13 cellular contexts compared by ENCODE assay signal in genomic region chr17:79506150-79506870, GRCh38.
DNase-seq lines count a peak whose midpoint lies in the region.
"Had no signal": no experiment of that assay in that cellular context is flagged by ENCODE, and none has a peak within 500 bp of the region (broad histone marks: within the 10 kb centered on the region; RNA-seq: fewer than 3 reads in every experiment).

No MANE protein-coding gene starts in this region.

- H2BK5ac ChIP-seq in mesenchymal stem cell (ENCODE audit: low read depth, low read length, poor library complexity, severe bottlenecking): no peak overlapping the region
- peak overlapping the region; percentile 11 for H2BK5ac ChIP-seq in neuronal stem cell (ENCODE audit: low read length)
- H2BK5ac ChIP-seq in trophoblast cell (ENCODE audit: low read depth, low read length, poor library complexity): no peak overlapping the region

- H3K4me3 ChIP-seq in mesenchymal stem cell (ENCODE audit: insufficient read depth in 1 of 2, low read depth in 1 of 2, low read length in 2 of 2) (no peak overlapping the region), neuronal stem cell (ENCODE audit: low read length in 2 of 2) (no peak overlapping the region), trophoblast cell (ENCODE audit: low read depth, low read length) (no peak overlapping the region)
- H3K4me3 ChIP-seq: GM23248 had no signal

- no peak overlapping the region for H3K27ac ChIP-seq in mesenchymal stem cell (ENCODE audit: low read length, poor library complexity, severe bottlenecking)
- no peak overlapping the region for H3K27ac ChIP-seq in neuronal stem cell (replicated peaks; ENCODE audit: low read length)
- H3K27ac ChIP-seq in trophoblast cell (ENCODE audit: low read depth, low read length): no peak overlapping the region
- H3K27ac ChIP-seq: GM23248 had no signal

- no peak overlapping the region for H2BK12ac ChIP-seq in mesenchymal stem cell (ENCODE audit: low read length in 2 of 2)
- no peak overlapping the region for H2BK12ac ChIP-seq in neuronal stem cell (ENCODE audit: low read length)
- no peak overlapping the region for H2BK12ac ChIP-seq in trophoblast cell (ENCODE audit: low read length)

- H3K14ac ChIP-seq in mesenchymal stem cell (ENCODE audit: low read length in 2 of 2) (no peak overlapping the region), neuronal stem cell (ENCODE audit: low read length) (no peak overlapping the region), trophoblast cell (ENCODE audit: low read length) (no peak overlapping the region)

- H3K4me1 ChIP-seq in mesenchymal stem cell (ENCODE audit: control insufficient read depth, insufficient read depth, low read depth, low read length) (peaks cover 1% of the 10 kb centered on the region), neuronal stem cell (ENCODE audit: control insufficient read depth in 2 of 2, insufficient read depth in 1 of 2, low read depth in 1 of 2, low read length in 2 of 2) (peaks cover 0 to 6% of the 10 kb centered on the region in 2 donors), trophoblast cell (ENCODE audit: control insufficient read depth in 1 of 2, insufficient read depth in 2 of 2, low read length in 2 of 2) (peaks cover 0 to 1% of the 10 kb centered on the region in 2 experiments)

- H2AFZ ChIP-seq in mesenchymal stem cell (ENCODE audit: low read depth, low read length): no peak overlapping the region
- no peak overlapping the region for H2AFZ ChIP-seq in neuronal stem cell (ENCODE audit: low read length)
- H2AFZ ChIP-seq in trophoblast cell (ENCODE audit: insufficient read depth, low read length, poor library complexity): no peak overlapping the region
- H2AFZ ChIP-seq: GM23248 had no signal

- H3K4ac ChIP-seq in mesenchymal stem cell (ENCODE audit: low read depth in 1 of 2, low read length in 2 of 2) (no peak overlapping the region), neuronal stem cell (ENCODE audit: low read length) (no peak overlapping the region), trophoblast cell (ENCODE audit: low read depth, low read length) (no peak overlapping the region)

- H3K9me3 ChIP-seq in mesenchymal stem cell (ENCODE audit: control insufficient read depth, low read length) (no peaks in the 10 kb centered on the region), neuronal stem cell (replicated peaks in 1 of 2; ENCODE audit: control insufficient read depth in 2 of 2, insufficient read depth in 1 of 2, low read depth in 1 of 2, low read length in 2 of 2) (no peaks in the 10 kb centered on the region), trophoblast cell (ENCODE audit: insufficient read depth, low read depth, low read length) (peaks cover 7% of the 10 kb centered on the region)

- H3K4me2 ChIP-seq in mesenchymal stem cell (ENCODE audit: low read length, poor library complexity, severe bottlenecking): peak overlapping the region; percentile 17
- no peak overlapping the region for H3K4me2 ChIP-seq in neuronal stem cell (ENCODE audit: insufficient read depth, low read length, poor library complexity, severe bottlenecking)
- no peak overlapping the region for H3K4me2 ChIP-seq in trophoblast cell (ENCODE audit: low read length)

- no peak overlapping the region for H4K12ac ChIP-seq in trophoblast cell (ENCODE audit: low read depth, low read length)

- DNase-seq in G401 (ENCODE audit: low spot score): peak; percentile 79
- peak; percentile 69 for DNase-seq in cerebellar cortex (ENCODE audit: low spot score)
- DNase-seq in mesenchymal stem cell: no peak
- no peak for DNase-seq in neuronal stem cell (ENCODE audit: low spot score)
- DNase-seq in SIG-M5 (lab: John Stamatoyannopoulos, UW): no peak
- no peak for DNase-seq in trophoblast cell
- DNase-seq: Calu3; CD4-positive, alpha-beta memory T cell; COR-L47; DMS53; DMS79 treated with DMSO at 0.1 percent for 48 hours; GM23248; H9 had no signal

- no peaks in the 10 kb centered on the region for H3K79me2 ChIP-seq in trophoblast cell (ENCODE audit: control insufficient read depth, insufficient read depth, low read length, poor library complexity)

- no peak overlapping the region for H3K9ac ChIP-seq in mesenchymal stem cell (ENCODE audit: low read length)
- no peak overlapping the region for H3K9ac ChIP-seq in neuronal stem cell (ENCODE audit: low read depth, low read length, poor library complexity)
- no peak overlapping the region for H3K9ac ChIP-seq in trophoblast cell (ENCODE audit: low read length)
- H3K9ac ChIP-seq: GM23248 had no signal

- H3K27me3 ChIP-seq in mesenchymal stem cell (ENCODE audit: control insufficient read depth in 1 of 2, insufficient read depth in 1 of 2, low read length in 2 of 2): peaks cover 0 to 17% of the 10 kb centered on the region in 2 experiments
- peaks cover 0 to 27% (median 2%) of the 10 kb centered on the region in 3 experiments for H3K27me3 ChIP-seq in neuronal stem cell (ENCODE audit: control insufficient read depth in 3 of 3, insufficient read depth in 3 of 3, low read depth in 1 of 3, low read length in 3 of 3)
- no peaks in the 10 kb centered on the region for H3K27me3 ChIP-seq in trophoblast cell (ENCODE audit: insufficient read depth, low read length)

- 90% methylated on average over 22 of the region's 24 CpGs for WGBS in mesenchymal stem cell
- WGBS in neuronal stem cell (ENCODE audit: extremely low coverage in 2 of 2, insufficient read length in 2 of 2, insufficient replicate concordance in 1 of 2), 2 donors: no CpG with 5 or more reads among the region's 24 CpGs
- WGBS in trophoblast cell (ENCODE audit: extremely low coverage, insufficient coverage, insufficient read length): no CpG with 5 or more reads among the region's 24 CpGs

- H2BK120ac ChIP-seq in mesenchymal stem cell (ENCODE audit: low read depth, low read length): no peak overlapping the region
- no peak overlapping the region for H2BK120ac ChIP-seq in neuronal stem cell (ENCODE audit: low read depth, low read length)
- H2BK120ac ChIP-seq in trophoblast cell (ENCODE audit: insufficient read depth, low read length, poor library complexity): no peak overlapping the region

- H4K91ac ChIP-seq in mesenchymal stem cell (ENCODE audit: low read length) (no peak overlapping the region), neuronal stem cell (ENCODE audit: low read depth, low read length, poor library complexity) (no peak overlapping the region), trophoblast cell (ENCODE audit: low read depth, low read length) (no peak overlapping the region)

- H3K36me3 ChIP-seq in mesenchymal stem cell (ENCODE audit: control insufficient read depth in 1 of 2, insufficient read depth in 2 of 2, low read depth in 1 of 2, low read length in 2 of 2): peaks cover 0 to 2% of the 10 kb centered on the region in 2 experiments
- no peaks in the 10 kb centered on the region for H3K36me3 ChIP-seq in neuronal stem cell (replicated peaks in 1 of 2; ENCODE audit: control insufficient read depth in 2 of 2, insufficient read depth in 2 of 2, low read length in 2 of 2)
- no peaks in the 10 kb centered on the region for H3K36me3 ChIP-seq in trophoblast cell (ENCODE audit: control insufficient read depth in 1 of 2, insufficient read depth in 2 of 2, low read length in 2 of 2)

- no peak overlapping the region for H3K18ac ChIP-seq in mesenchymal stem cell (ENCODE audit: low read depth in 1 of 2, low read length in 2 of 2)
- peak overlapping the region; percentile 35 for H3K18ac ChIP-seq in neuronal stem cell (ENCODE audit: low read length)
- H3K18ac ChIP-seq in trophoblast cell (ENCODE audit: low read length): no peak overlapping the region

- H3K23ac ChIP-seq in mesenchymal stem cell (ENCODE audit: low read length in 2 of 2): no peak overlapping the region
- no peak overlapping the region for H3K23ac ChIP-seq in neuronal stem cell (ENCODE audit: low read depth, low read length, poor library complexity)
- H3K23ac ChIP-seq in trophoblast cell (ENCODE audit: low read length): no peak overlapping the region

- no peak overlapping the region for H2AK5ac ChIP-seq in mesenchymal stem cell (ENCODE audit: low read length, severe bottlenecking)
- peak overlapping the region; percentile 15 for H2AK5ac ChIP-seq in neuronal stem cell (ENCODE audit: low read depth, low read length)
- H2AK5ac ChIP-seq in trophoblast cell (ENCODE audit: low read length): no peak overlapping the region

- in situ Hi-C loops in G401 (cut with HindIII; ENCODE audit: low sequenced_read_pairs): no loop called here

- H3K79me1 ChIP-seq in mesenchymal stem cell (replicated peaks; ENCODE audit: low read length, poor library complexity, severe bottlenecking): no peaks in the 10 kb centered on the region
- no peaks in the 10 kb centered on the region for H3K79me1 ChIP-seq in neuronal stem cell (ENCODE audit: low read depth, low read length)
- no peaks in the 10 kb centered on the region for H3K79me1 ChIP-seq in trophoblast cell (ENCODE audit: low read length)

- H2BK15ac ChIP-seq in mesenchymal stem cell (ENCODE audit: low read depth, poor library complexity, severe bottlenecking) (no peak overlapping the region), neuronal stem cell (ENCODE audit: low read length) (peak overlapping the region; percentile 72)

- H4K8ac ChIP-seq in mesenchymal stem cell (ENCODE audit: low read length) (no peak overlapping the region), neuronal stem cell (ENCODE audit: low read depth, low read length) (peak overlapping the region; percentile 56), trophoblast cell (ENCODE audit: low read depth, low read length) (no peak overlapping the region)

Comparison
In these comparisons a context has a peak if more than half of its experiments do, and no peak if none do; other contexts are left out.
1. DNase-seq: peak in G401 (single experiment) and cerebellar cortex (single experiment); none in mesenchymal stem cell (single experiment), neuronal stem cell (single experiment), SIG-M5 (single experiment) and trophoblast cell (0 of 2).